In the genomic region with DNA sequence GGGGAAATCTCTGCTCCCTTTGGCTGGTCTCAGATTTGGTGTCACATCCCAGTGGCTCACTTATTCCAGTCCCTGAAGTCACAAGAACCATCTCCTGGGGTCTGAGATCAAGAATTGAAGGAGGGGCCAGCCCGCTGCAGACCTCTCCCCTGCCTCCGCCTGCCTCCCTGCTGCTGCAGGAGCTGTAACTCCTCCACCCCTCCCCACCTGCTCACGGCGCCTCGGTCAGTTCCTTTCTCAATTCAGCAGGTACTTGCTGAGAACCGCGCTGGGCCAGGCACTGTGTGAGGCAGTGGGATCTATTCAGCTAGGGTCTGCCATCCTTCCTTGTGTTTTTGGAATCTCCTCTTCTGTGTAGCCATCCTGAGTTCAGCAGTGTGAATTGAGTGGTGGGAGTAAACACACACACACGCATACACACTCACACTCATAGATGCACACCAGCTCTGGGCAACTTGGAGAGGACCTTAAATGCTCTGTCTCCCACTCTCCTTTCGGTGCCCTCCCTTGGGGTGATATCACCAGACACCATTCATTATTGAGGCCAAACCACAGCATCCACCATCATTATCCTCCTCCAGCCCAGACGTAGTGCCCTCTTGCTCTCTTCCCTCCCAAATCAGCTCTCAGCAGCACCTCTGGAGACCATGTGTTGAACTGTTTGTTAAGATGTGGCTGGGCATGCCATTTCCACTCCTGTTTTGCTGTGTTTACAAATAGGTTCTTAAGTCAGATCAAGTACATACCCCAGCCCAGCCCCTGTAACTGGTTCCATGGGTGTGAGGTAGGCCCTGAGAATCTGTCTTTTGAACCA, we compare ENCODE assay signal across 14 cellular contexts. TPM values are rescaled to one million over a fixed set of nuclear protein-coding genes. Genes with fewer than 3 reads are reported as not detected.
DNase-seq lines count a peak whose midpoint lies in the region; ATAC-seq and FAIRE-seq lines count a peak whose summit lies in the region.
"Had no signal": no experiment of that assay in that cellular context is flagged by ENCODE, and none has a peak within 500 bp of the region (broad histone marks: within the 10 kb centered on the region; RNA-seq: fewer than 3 reads in every experiment).

No MANE protein-coding gene starts in this region.

- FAIRE-seq in HTR-8/SVneo (lab: Jason Lieb, UNC): peak; percentile 72
- FAIRE-seq: endothelial cell of umbilical vein, pancreas had no signal

- H3K36me3 ChIP-seq in skeletal muscle tissue (ENCODE audit: control insufficient read depth in 3 of 3, insufficient read depth in 3 of 3, low read length in 3 of 3): peaks cover 0 to 2% (median 0%) of the 10 kb centered on the region in 3 donors
- H3K36me3 ChIP-seq: pancreas had no signal

- peak overlapping the region; percentile 83 for H3K27ac ChIP-seq in skeletal muscle tissue (ENCODE audit: low read depth, low read length)
- H3K27ac ChIP-seq: pancreas had no signal

- CTCF ChIA-PET in activated CD4-positive, alpha-beta T cell treated with anti-CD3 and anti-CD28 coated beads, Interleukin-2, amount 10 ng/mL, durations not matched to agents 7 days and 5 days (lab: Charles Lee): interaction anchor here (1.1 to 1.3 kb wide), 2 partner anchors 16 to 143 kb away, joined by 3 to 5 read pairs; no protein-coding TSS in a partner anchor

- POLR2A ChIA-PET in activated CD4-positive, alpha-beta T cell treated with anti-CD3 and anti-CD28 coated beads, Interleukin-2, amount 10 ng/mL, durations not matched to agents 7 days and 5 days (lab: Charles Lee): interaction anchor here (0.6 kb wide), 1 partner anchor 53 kb away, joined by 8 read pairs; no protein-coding TSS in a partner anchor

- H3K9ac ChIP-seq in skeletal muscle tissue (ENCODE audit: low read depth in 1 of 3, low read length in 3 of 3): peak overlapping the region; percentile 62 to 69 (median 65)

- H3K4me1 Mint-ChIP-seq in activated T-helper 17 cell treated with anti-CD3 and anti-CD28 coated beads, Interleukin-2, amount 50 U/mL, for 72 hours: no peaks in the 10 kb centered on the region
- peaks cover 4% of the 10 kb centered on the region for H3K4me1 Mint-ChIP-seq in activated CD4-positive, alpha-beta T cell treated with anti-CD3 and anti-CD28 coated beads, Interleukin-2, amount 10 ng/mL, durations not matched to agents 7 days and 5 days

- no peaks in the 10 kb centered on the region for H3K9me3 Mint-ChIP-seq in activated T-helper 17 cell treated with anti-CD3 and anti-CD28 coated beads, Interleukin-2, amount 50 U/mL, for 72 hours
- peaks cover 3% of the 10 kb centered on the region for H3K9me3 Mint-ChIP-seq in activated CD4-positive, alpha-beta T cell treated with anti-CD3 and anti-CD28 coated beads, Interleukin-2, amount 10 ng/mL, durations not matched to agents 7 days and 5 days

- no peaks in the 10 kb centered on the region for H3K9me3 ChIP-seq in skeletal muscle tissue (ENCODE audit: control insufficient read depth in 3 of 3, low read length in 3 of 3)
- H3K9me3 ChIP-seq: Caco-2, pancreas had no signal

- no peaks in the 10 kb centered on the region for H3K27me3 Mint-ChIP-seq in activated T-helper 17 cell treated with anti-CD3 and anti-CD28 coated beads, Interleukin-2, amount 50 U/mL, for 72 hours
- H3K27me3 Mint-ChIP-seq in activated CD4-positive, alpha-beta T cell treated with anti-CD3 and anti-CD28 coated beads, Interleukin-2, amount 10 ng/mL, durations not matched to agents 7 days and 5 days: no peaks in the 10 kb centered on the region

- peaks cover 51 to 66% (median 61%) of the 10 kb centered on the region in 3 donors for H3K4me1 ChIP-seq in skeletal muscle tissue (ENCODE audit: control insufficient read depth in 3 of 3, insufficient read depth in 3 of 3, low read length in 3 of 3)
- H3K4me1 ChIP-seq: pancreas had no signal

- ATAC-seq in activated T-helper 17 cell treated with anti-CD3 and anti-CD28 coated beads, Interleukin-2, amount 50 U/mL, for 72 hours (replicated peaks): no peak
- no peak for ATAC-seq in HG03097 (IDR thresholded peaks at IDR 0.05; ENCODE audit: low FRiP score, unreplicated experiment)
- ATAC-seq: pancreas, T-helper 17 cell had no signal

- no peak overlapping the region for H3K4me3 Mint-ChIP-seq in activated T-helper 17 cell treated with anti-CD3 and anti-CD28 coated beads, Interleukin-2, amount 50 U/mL, for 72 hours
- no peak overlapping the region for H3K4me3 Mint-ChIP-seq in activated CD4-positive, alpha-beta T cell treated with anti-CD3 and anti-CD28 coated beads, Interleukin-2, amount 10 ng/mL, durations not matched to agents 7 days and 5 days
- H3K4me3 Mint-ChIP-seq: immature natural killer cell, T-helper 17 cell had no signal

- peak overlapping the region; percentile 36 for H3K27ac Mint-ChIP-seq in activated T-helper 17 cell treated with anti-CD3 and anti-CD28 coated beads, Interleukin-2, amount 50 U/mL, for 72 hours
- H3K27ac Mint-ChIP-seq in activated CD4-positive, alpha-beta T cell treated with anti-CD3 and anti-CD28 coated beads, Interleukin-2, amount 10 ng/mL, durations not matched to agents 7 days and 5 days: no peak overlapping the region
- H3K27ac Mint-ChIP-seq: immature natural killer cell had no signal

- peak overlapping the region in 2 of 3 donors; percentile 6 to 40 for H3K4me3 ChIP-seq in skeletal muscle tissue (ENCODE audit: low read length in 3 of 3)
- H3K4me3 ChIP-seq: pancreas had no signal

- no peaks in the 10 kb centered on the region for H3K36me3 Mint-ChIP-seq in activated T-helper 17 cell treated with anti-CD3 and anti-CD28 coated beads, Interleukin-2, amount 50 U/mL, for 72 hours (ENCODE audit: low read depth)
- no peaks in the 10 kb centered on the region for H3K36me3 Mint-ChIP-seq in activated CD4-positive, alpha-beta T cell treated with anti-CD3 and anti-CD28 coated beads, Interleukin-2, amount 10 ng/mL, durations not matched to agents 7 days and 5 days (ENCODE audit: low read depth)
- H3K36me3 Mint-ChIP-seq: immature natural killer cell had no signal

- H3K27me3 ChIP-seq in skeletal muscle tissue (ENCODE audit: control insufficient read depth in 3 of 3, insufficient read depth in 3 of 3, low read length in 3 of 3): no peaks in the 10 kb centered on the region
- H3K27me3 ChIP-seq: pancreas had no signal

- DNase-seq in HTR-8/SVneo (ENCODE audit: insufficient read length, low spot score): no peak
- DNase-seq in iPS-NIHi11 (ENCODE audit: low spot score): peak; percentile 37
- no peak for DNase-seq in NCI-H187 treated with DMSO at 0.1 percent for 48 hours (lab: John Stamatoyannopoulos, UW)
- no peak for DNase-seq in activated CD4-positive, alpha-beta T cell treated with anti-CD3 and anti-CD28 coated beads, Interleukin-2, amount 10 ng/mL, durations not matched to agents 7 days and 5 days
- no peak for DNase-seq in cerebellar cortex (ENCODE audit: low spot score)
- DNase-seq: immature natural killer cell, NCI-H1105, T-helper 17 cell had no signal

RNA-seq across cellular contexts. Expression of a gene that starts 22.0 kb away (rescaled TPM):
- total RNA-seq in activated T-helper 17 cell treated with anti-CD3 and anti-CD28 coated beads, Interleukin-2, amount 50 U/mL, for 72 hours: not detected
- 8.9 TPM for total RNA-seq in skeletal muscle tissue
- total RNA-seq in activated CD4-positive, alpha-beta T cell treated with anti-CD3 and anti-CD28 coated beads, Interleukin-2, amount 10 ng/mL, durations not matched to agents 7 days and 5 days: under 1 TPM in 1 of 2 experiments, not detected in 1; 0.37 TPM
- total RNA-seq: Caco-2, T-helper 17 cell had no signal

RNA-seq across cellular contexts. Expression of a gene that starts 33.6 kb away (rescaled TPM):
- total RNA-seq in activated T-helper 17 cell treated with anti-CD3 and anti-CD28 coated beads, Interleukin-2, amount 50 U/mL, for 72 hours: not detected
- total RNA-seq in skeletal muscle tissue: 1.6 TPM
- total RNA-seq in activated CD4-positive, alpha-beta T cell treated with anti-CD3 and anti-CD28 coated beads, Interleukin-2, amount 10 ng/mL, durations not matched to agents 7 days and 5 days: not detected
- total RNA-seq: T-helper 17 cell had no signal

RNA-seq across cellular contexts. Expression of a gene that starts 39.0 kb away (rescaled TPM):
- total RNA-seq in activated T-helper 17 cell treated with anti-CD3 and anti-CD28 coated beads, Interleukin-2, amount 50 U/mL, for 72 hours: not detected
- under 0.01 TPM for total RNA-seq in skeletal muscle tissue
- total RNA-seq in activated CD4-positive, alpha-beta T cell treated with anti-CD3 and anti-CD28 coated beads, Interleukin-2, amount 10 ng/mL, durations not matched to agents 7 days and 5 days: not detected
- total RNA-seq: Caco-2, endothelial cell of umbilical vein, T-helper 17 cell had no signal

RNA-seq across cellular contexts. Expression of a gene that starts 51.8 kb away (rescaled TPM):
- total RNA-seq in activated T-helper 17 cell treated with anti-CD3 and anti-CD28 coated beads, Interleukin-2, amount 50 U/mL, for 72 hours: 1 to 10 TPM; 1.7 to 2.1 TPM
- total RNA-seq in skeletal muscle tissue: 8.4 TPM
- under 1 TPM; 0.50 to 0.72 TPM for total RNA-seq in activated CD4-positive, alpha-beta T cell treated with anti-CD3 and anti-CD28 coated beads, Interleukin-2, amount 10 ng/mL, durations not matched to agents 7 days and 5 days

RNA-seq across cellular contexts. Expression of a gene that starts 52.3 kb away (rescaled TPM):
- total RNA-seq in activated T-helper 17 cell treated with anti-CD3 and anti-CD28 coated beads, Interleukin-2, amount 50 U/mL, for 72 hours: 10 to 100 TPM; 89.3 to 90.5 TPM
- 47.0 TPM for total RNA-seq in skeletal muscle tissue
- total RNA-seq in activated CD4-positive, alpha-beta T cell treated with anti-CD3 and anti-CD28 coated beads, Interleukin-2, amount 10 ng/mL, durations not matched to agents 7 days and 5 days: 10 to 100 TPM; 64.7 to 68.6 TPM
